Comparison of ENCODE assay signal across 1 cellular context in the genomic region with DNA sequence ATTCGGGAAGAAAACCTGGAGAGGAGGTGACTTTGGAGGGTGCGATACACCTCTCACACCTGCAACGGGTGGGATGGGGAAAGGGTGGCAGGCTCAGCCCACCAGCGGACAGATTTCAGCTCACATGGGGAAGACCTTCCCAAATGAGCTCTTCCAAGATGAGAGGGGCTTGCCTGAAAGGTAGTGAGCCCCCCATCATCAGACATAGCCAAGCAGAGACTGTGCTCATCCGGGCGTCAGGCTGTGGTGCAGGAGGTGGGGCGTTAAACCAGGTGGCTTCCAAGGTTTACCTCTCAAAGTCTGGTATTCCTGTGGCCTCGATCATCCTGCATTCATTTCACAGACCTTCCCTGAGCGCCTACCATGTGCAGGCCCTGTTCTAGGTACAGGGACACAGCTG.
TF ChIP-seq lines count a peak whose summit lies in the region.

No MANE protein-coding gene starts in this region.

TF ChIP-seq in WTC11, 78 proteins besides CTCF, POLR2A, EP300 and RAD21 (continued from another document):
- no peak for TF ChIP-seq TP53 (CRISPR knock-in tag; IDR thresholded peaks at IDR 0.05)
